9 cellular contexts compared by ENCODE assay signal in the genomic region with DNA sequence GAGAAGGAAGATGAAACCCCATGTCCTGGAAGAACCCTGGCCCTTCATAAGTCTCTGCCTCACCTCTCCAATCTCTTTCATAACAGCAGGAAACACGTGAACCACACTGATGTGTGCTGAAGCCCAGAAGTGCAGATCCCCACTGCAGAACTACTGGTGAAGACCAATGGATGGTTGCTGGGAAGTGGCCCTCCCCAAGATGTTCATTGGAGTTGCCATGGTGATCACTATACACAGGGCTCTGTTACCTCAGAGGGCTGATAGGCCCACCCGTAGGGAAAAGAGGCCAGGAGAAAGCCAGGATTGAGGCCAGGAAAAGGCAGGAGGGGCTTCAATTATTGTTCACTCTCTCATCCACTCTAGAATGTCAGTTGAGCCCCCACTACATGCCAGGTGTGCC.
"Had no signal": no experiment of that assay in that cellular context is flagged by ENCODE, and none has a peak within 500 bp of the region (broad histone marks: within the 10 kb centered on the region; RNA-seq: fewer than 3 reads in every experiment).

No MANE protein-coding gene starts in this region.

- H3K4me3 ChIP-seq: gastroesophageal sphincter had no signal

- H3K4me3 Mint-ChIP-seq: activated naive CD8-positive, alpha-beta T cell treated with anti-CD3 and anti-CD28 coated beads for 36 hours; natural killer cell; T-helper 17 cell had no signal

- H3K4me1 Mint-ChIP-seq: activated naive CD8-positive, alpha-beta T cell treated with anti-CD3 and anti-CD28 coated beads for 36 hours; natural killer cell had no signal

- H3K27ac ChIP-seq: epithelial cell of prostate, gastroesophageal sphincter had no signal

- H3K36me3 Mint-ChIP-seq: activated naive CD8-positive, alpha-beta T cell treated with anti-CD3 and anti-CD28 coated beads for 36 hours; natural killer cell had no signal

- ATAC-seq: gastroesophageal sphincter, natural killer cell, T-helper 17 cell had no signal

- H3K9me3 Mint-ChIP-seq: activated naive CD8-positive, alpha-beta T cell treated with anti-CD3 and anti-CD28 coated beads for 36 hours; natural killer cell had no signal

- H3K27ac Mint-ChIP-seq: activated naive CD8-positive, alpha-beta T cell treated with anti-CD3 and anti-CD28 coated beads for 36 hours; natural killer cell; T-helper 17 cell had no signal

- H3K9me3 ChIP-seq: gastroesophageal sphincter had no signal

- DNase-seq: activated CD4-positive, alpha-beta T cell treated with anti-CD3 and anti-CD28 coated beads, Interleukin-2, amount 50 U/mL, for 1 hour; activated naive CD8-positive, alpha-beta T cell treated with anti-CD3 and anti-CD28 coated beads for 36 hours; natural killer cell; stimulated activated CD4-positive, alpha-beta T cell treated with anti-CD3 and anti-CD28 coated beads, Interleukin-12 subunit alpha, Interleukin-12 subunit beta, amount 100 ng/mL, for 4 hours; stimulated activated naive CD4-positive, alpha-beta T cell treated with Interleukin-2 at 50 U/mL for 16 hours; T-helper 17 cell; trophoblast cell had no signal
